1 cellular context compared by ENCODE assay signal in genomic region chr12:25053021-25053271, GRCh38.
TF ChIP-seq lines count a peak whose summit lies in the region.

No MANE protein-coding gene starts in this region.

TF ChIP-seq in WTC11, 78 proteins besides CTCF, POLR2A, EP300 and RAD21 (continued from another document):
- TF ChIP-seq USF2 (CRISPR knock-in tag; IDR thresholded peaks at IDR 0.05) (no peak), FOXJ3 (CRISPR knock-in tag; IDR thresholded peaks at IDR 0.05; ENCODE audit: borderline replicate concordance) (no peak), ATF1 (CRISPR knock-in tag; IDR thresholded peaks at IDR 0.05) (no peak), ATF2 (CRISPR knock-in tag; IDR thresholded peaks at IDR 0.05; ENCODE audit: borderline replicate concordance, low read depth) (no peak), ZBTB21 (CRISPR knock-in tag; IDR thresholded peaks at IDR 0.05; ENCODE audit: borderline replicate concordance) (no peak), E2F5 (CRISPR knock-in tag; IDR thresholded peaks at IDR 0.05) (no peak), ZNF532 (CRISPR knock-in tag; IDR thresholded peaks at IDR 0.05; ENCODE audit: borderline replicate concordance) (no peak), USF1 (CRISPR knock-in tag; IDR thresholded peaks at IDR 0.05) (no peak), ZNF396 (CRISPR knock-in tag; IDR thresholded peaks at IDR 0.05; ENCODE audit: borderline replicate concordance) (no peak), MAX (CRISPR knock-in tag; IDR thresholded peaks at IDR 0.05) (no peak)
